ENCODE assay signal across 1 cellular context in genomic region chr17:35725917-35726608, GRCh38.
TF ChIP-seq lines count a peak whose summit lies in the region.

No MANE protein-coding gene starts in this region.

TF ChIP-seq in HEK293, 187 proteins besides CTCF, POLR2A, EP300 and RAD21 (continued from another document):
- TF ChIP-seq ZNF148 (tag by site-specific recombination; IDR thresholded peaks at IDR 0.05; ENCODE audit: borderline replicate concordance) (no peak), SCRT2 (tag by site-specific recombination; IDR thresholded peaks at IDR 0.05) (peak; percentile 92), ZNF513 (tag by site-specific recombination; IDR thresholded peaks at IDR 0.05) (no peak), ZNF621 (tag by site-specific recombination; IDR thresholded peaks at IDR 0.05) (no peak), ZNF335 (tag by site-specific recombination; conservative IDR thresholded peaks at IDR 0.05) (peak; percentile 47; the same call in 1 of the 2 replicates), SCRT1 (tag by site-specific recombination; IDR thresholded peaks at IDR 0.05; ENCODE audit: borderline replicate concordance) (peak; percentile 85), SP3 (tag by site-specific recombination; IDR thresholded peaks at IDR 0.05) (no peak), ZNF398 (tag by site-specific recombination; IDR thresholded peaks at IDR 0.05) (no peak)
